In the genomic region with DNA sequence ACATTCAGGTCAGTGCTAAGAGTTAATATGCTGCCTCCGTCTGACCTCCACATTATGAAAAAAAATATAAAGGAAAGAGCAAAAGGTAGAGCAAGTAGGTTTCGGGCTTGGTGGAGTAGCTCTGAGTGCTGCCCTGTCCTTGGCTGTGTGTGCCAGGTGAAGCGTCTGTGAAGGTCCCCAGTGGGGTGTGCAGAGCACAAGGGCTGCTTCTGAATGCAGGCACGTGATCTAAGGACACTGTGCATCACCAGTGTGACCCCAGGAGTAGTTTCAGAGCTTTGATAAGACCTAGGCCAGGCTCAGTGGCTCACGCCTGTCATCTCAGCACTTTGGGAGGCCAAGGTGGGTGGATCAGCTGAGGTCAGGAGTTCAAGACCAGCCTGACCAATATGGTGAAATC, we compare ENCODE assay signal across 2 cellular contexts.
TF ChIP-seq lines count a peak whose summit lies in the region.

No MANE protein-coding gene starts in this region.

TF ChIP-seq in GM12878, 131 proteins besides CTCF, POLR2A, EP300 and RAD21:
- TF ChIP-seq STAT3 (IDR thresholded peaks at IDR 0.05; ENCODE audit: low read depth, low read length) (no peak), BHLHE40 (IDR thresholded peaks at IDR 0.05; ENCODE audit: borderline replicate concordance in 1 of 2, low read depth in 2 of 2, low read length in 1 of 2) (0 out of 4 replicates have a peak, but pooled peaks of 1 of the 2 experiments have one; percentile 12)

TF ChIP-seq in HepG2, 621 proteins besides CTCF, POLR2A, EP300 and RAD21:
- TF ChIP-seq KDM6A (CRISPR knock-in tag; IDR thresholded peaks at IDR 0.05; ENCODE audit: low read depth) (no peak), ARID4A (CRISPR knock-in tag; IDR thresholded peaks at IDR 0.05; ENCODE audit: borderline replicate concordance) (0 out of 2 replicates have a peak, but pooled peaks have one; percentile 2), HMGA1 (CRISPR knock-in tag; conservative IDR thresholded peaks at IDR 0.05) (no peak)
- TF ChIP-seq, protein P1, sequence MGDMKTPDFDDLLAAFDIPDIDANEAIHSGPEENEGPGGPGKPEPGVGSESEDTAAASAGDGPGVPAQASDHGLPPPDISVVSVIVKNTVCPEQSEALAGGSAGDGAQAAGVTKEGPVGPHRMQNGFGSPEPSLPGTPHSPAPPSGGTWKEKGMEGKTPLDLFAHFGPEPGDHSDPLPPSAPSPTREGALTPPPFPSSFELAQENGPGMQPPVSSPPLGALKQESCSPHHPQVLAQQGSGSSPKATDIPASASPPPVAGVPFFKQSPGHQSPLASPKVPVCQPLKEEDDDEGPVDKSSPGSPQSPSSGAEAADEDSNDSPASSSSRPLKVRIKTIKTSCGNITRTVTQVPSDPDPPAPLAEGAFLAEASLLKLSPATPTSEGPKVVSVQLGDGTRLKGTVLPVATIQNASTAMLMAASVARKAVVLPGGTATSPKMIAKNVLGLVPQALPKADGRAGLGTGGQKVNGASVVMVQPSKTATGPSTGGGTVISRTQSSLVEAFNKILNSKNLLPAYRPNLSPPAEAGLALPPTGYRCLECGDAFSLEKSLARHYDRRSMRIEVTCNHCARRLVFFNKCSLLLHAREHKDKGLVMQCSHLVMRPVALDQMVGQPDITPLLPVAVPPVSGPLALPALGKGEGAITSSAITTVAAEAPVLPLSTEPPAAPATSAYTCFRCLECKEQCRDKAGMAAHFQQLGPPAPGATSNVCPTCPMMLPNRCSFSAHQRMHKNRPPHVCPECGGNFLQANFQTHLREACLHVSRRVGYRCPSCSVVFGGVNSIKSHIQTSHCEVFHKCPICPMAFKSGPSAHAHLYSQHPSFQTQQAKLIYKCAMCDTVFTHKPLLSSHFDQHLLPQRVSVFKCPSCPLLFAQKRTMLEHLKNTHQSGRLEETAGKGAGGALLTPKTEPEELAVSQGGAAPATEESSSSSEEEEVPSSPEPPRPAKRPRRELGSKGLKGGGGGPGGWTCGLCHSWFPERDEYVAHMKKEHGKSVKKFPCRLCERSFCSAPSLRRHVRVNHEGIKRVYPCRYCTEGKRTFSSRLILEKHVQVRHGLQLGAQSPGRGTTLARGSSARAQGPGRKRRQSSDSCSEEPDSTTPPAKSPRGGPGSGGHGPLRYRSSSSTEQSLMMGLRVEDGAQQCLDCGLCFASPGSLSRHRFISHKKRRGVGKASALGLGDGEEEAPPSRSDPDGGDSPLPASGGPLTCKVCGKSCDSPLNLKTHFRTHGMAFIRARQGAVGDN (CRISPR knock-in tag; IDR thresholded peaks at IDR 0.05) = peak; percentile 40; the same call in 1 of the 2 replicates
